ENCODE assay signal across 8 cellular contexts in genomic region chr20:63969851-63970713, GRCh38. TPM values are rescaled to one million over a fixed set of nuclear protein-coding genes. Genes with fewer than 3 reads are reported as not detected.
DNase-seq lines count a peak whose midpoint lies in the region; ATAC-seq, FAIRE-seq and TF ChIP-seq lines count a peak whose summit lies in the region.

TSS of gene ZNF512B (minus strand) at chr20:63969930. CDS start at chr20:63967950, 1,980 bp downstream.

- no peaks in the 10 kb centered on the region for H3K36me3 Mint-ChIP-seq in IgD-negative memory B cell
- peaks cover 34% of the 10 kb centered on the region for H3K36me3 Mint-ChIP-seq in T-helper 2 cell treated with Interferon-gamma antibody and Interleukin-4, amounts not matched to agents 5 μg/mL and 100 μg/mL, for 36 hours (ENCODE audit: low read depth)

- peak within 1 kb of the TSS; percentile 77 to 88 (median 86) for H3K9ac ChIP-seq in skeletal muscle tissue (ENCODE audit: low read depth in 1 of 3, low read length in 3 of 3)

- TF ChIP-seq CTCF in bronchial epithelial cell (IDR thresholded peaks at IDR 0.05; ENCODE audit: insufficient read depth, low read length, severe bottlenecking), result no peak

- H3K27me3 Mint-ChIP-seq in IgD-negative memory B cell, result no peaks in the 10 kb centered on the region
- H3K27me3 Mint-ChIP-seq in T-helper 2 cell treated with Interferon-gamma antibody and Interleukin-4, amounts not matched to agents 5 μg/mL and 100 μg/mL, for 36 hours (ENCODE audit: low read depth), result no peaks in the 10 kb centered on the region

- H3K27ac ChIP-seq in skeletal muscle tissue (ENCODE audit: low read depth, low read length), result peak within 1 kb of the TSS; percentile 30

- no peaks in the 10 kb centered on the region for H3K27me3 ChIP-seq in bronchial epithelial cell (ENCODE audit: control insufficient read depth, insufficient read depth, low read length)
- no peaks in the 10 kb centered on the region for H3K27me3 ChIP-seq in skeletal muscle tissue (ENCODE audit: control insufficient read depth in 3 of 3, insufficient read depth in 3 of 3, low read length in 3 of 3)

- H3K4me3 ChIP-seq in bronchial epithelial cell (ENCODE audit: low read depth, low read length), result peak within 1 kb of the TSS; percentile 51
- H3K4me3 ChIP-seq in skeletal muscle tissue (ENCODE audit: low read length in 3 of 3), result peak within 1 kb of the TSS; percentile 66 to 73 (median 72)

- no peaks in the 10 kb centered on the region for H3K9me3 ChIP-seq in skeletal muscle tissue (ENCODE audit: control insufficient read depth in 3 of 3, low read length in 3 of 3)

- peaks cover 0 to 14% (median 7%) of the 10 kb centered on the region in 3 donors for H3K4me1 Mint-ChIP-seq in IgD-negative memory B cell
- peaks cover 13% of the 10 kb centered on the region for H3K4me1 Mint-ChIP-seq in T-helper 2 cell treated with Interferon-gamma antibody and Interleukin-4, amounts not matched to agents 5 μg/mL and 100 μg/mL, for 36 hours (ENCODE audit: low read depth)

- H3K4me1 ChIP-seq in skeletal muscle tissue (ENCODE audit: control insufficient read depth in 3 of 3, insufficient read depth in 3 of 3, low read length in 3 of 3), result peaks cover 22 to 31% (median 30%) of the 10 kb centered on the region in 3 donors

- in situ Hi-C loops in KBM-7 (cut with MboI; ENCODE audit: low pct_unique_long_range_greater_than_20kb, low sequenced_read_pairs), result no loop called here

- peak within 1 kb of the TSS in 1 of 3 donors; percentile 60 for H3K27ac Mint-ChIP-seq in IgD-negative memory B cell
- peak within 1 kb of the TSS; percentile 82 for H3K27ac Mint-ChIP-seq in T-helper 2 cell treated with Interferon-gamma antibody and Interleukin-4, amounts not matched to agents 5 μg/mL and 100 μg/mL, for 36 hours

- peak within 1 kb of the TSS; percentile 79 to 88 (median 83) for H3K4me3 Mint-ChIP-seq in IgD-negative memory B cell
- H3K4me3 Mint-ChIP-seq in T-helper 2 cell treated with Interferon-gamma antibody and Interleukin-4, amounts not matched to agents 5 μg/mL and 100 μg/mL, for 36 hours, result peak within 1 kb of the TSS; percentile 86

- H3K36me3 ChIP-seq in bronchial epithelial cell (ENCODE audit: control insufficient read depth, insufficient read depth, low read length) (peaks cover 7% of the 10 kb centered on the region), skeletal muscle tissue (ENCODE audit: control insufficient read depth in 3 of 3, insufficient read depth in 3 of 3, low read length in 3 of 3) (peaks cover 11 to 20% (median 17%) of the 10 kb centered on the region in 3 donors)

- no peak for FAIRE-seq in bronchial epithelial cell (lab: Jason Lieb, UNC)

- DNase-seq in DMS79 (lab: John Stamatoyannopoulos, UW), result peak; percentile 32
- peak; percentile 43 for DNase-seq in T-helper 2 cell treated with Interferon-gamma antibody and Interleukin-4, amounts not matched to agents 5 μg/mL and 100 μg/mL, for 36 hours (ENCODE audit: low spot score)
- DNase-seq in bronchial epithelial cell (ENCODE audit: low read depth), result no peak
- peak; percentile 85 for DNase-seq in iPS-NIHi7 (ENCODE audit: extremely low spot score)
- no peak for DNase-seq in KBM-7

- peaks cover 0 to 2% (median 0%) of the 10 kb centered on the region in 3 donors for H3K9me3 Mint-ChIP-seq in IgD-negative memory B cell
- H3K9me3 Mint-ChIP-seq in T-helper 2 cell treated with Interferon-gamma antibody and Interleukin-4, amounts not matched to agents 5 μg/mL and 100 μg/mL, for 36 hours, result no peaks in the 10 kb centered on the region

- ATAC-seq in HG03045 (IDR thresholded peaks at IDR 0.05; ENCODE audit: unreplicated experiment), result no peak

RNA-seq across cellular contexts. Expression of gene ZNF512B, which starts in this region (rescaled TPM):
- polyA plus RNA-seq in IgD-negative memory B cell, result 0.30 TPM
- total RNA-seq in bronchial epithelial cell, result 4.5 and 6.1 TPM in 2 replicates
- 8.9 TPM for total RNA-seq in skeletal muscle tissue

Comparison
In these comparisons a context has a peak if more than half of its experiments do, and no peak if none do; other contexts are left out.
1. DNase-seq: peak in DMS79 (single experiment), T-helper 2 cell treated with Interferon-gamma antibody and Interleukin-4, amounts not matched to agents 5 μg/mL and 100 μg/mL, for 36 hours (single experiment) and iPS-NIHi7 (single experiment); none in bronchial epithelial cell (single experiment) and KBM-7 (single experiment).